Comparison of ENCODE assay signal across 14 cellular contexts in the genomic region with DNA sequence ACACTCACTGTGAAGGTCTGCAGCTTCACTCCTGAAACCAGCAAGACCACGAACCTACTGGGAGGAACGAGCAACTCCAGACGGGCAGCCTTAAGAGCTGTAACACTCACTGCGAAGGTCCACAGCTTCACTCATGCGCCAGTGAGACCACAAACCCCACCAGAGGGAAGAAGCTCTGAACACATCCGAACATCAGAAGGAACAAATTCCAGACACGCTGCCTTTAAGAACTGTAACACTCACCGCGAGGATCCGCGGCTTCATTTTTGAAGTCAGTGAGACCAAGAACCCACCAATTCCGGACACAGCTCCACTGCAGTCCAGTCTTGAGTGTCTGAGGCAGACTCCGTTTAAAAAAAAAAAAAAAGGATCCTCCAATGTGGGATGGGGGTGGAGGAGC.
"Had no signal": no experiment of that assay in that cellular context is flagged by ENCODE, and none has a peak within 500 bp of the region (broad histone marks: within the 10 kb centered on the region; RNA-seq: fewer than 3 reads in every experiment).

No MANE protein-coding gene starts in this region.

- H3K4me3 Mint-ChIP-seq: activated naive CD4-positive, alpha-beta T cell treated with anti-CD3 and anti-CD28 coated beads, Interleukin-2, amount 50 U/mL, for 24 hours; activated T-helper 1 cell treated with anti-CD3 and anti-CD28 coated beads, Interleukin-12 subunit alpha, Interleukin-12 subunit beta, Interleukin-2, Interleukin-4 antibody, amounts not matched to agents 30 ng/mL and 10 ng/mL and 1 ng/mL, durations not matched to agents 14 hours and 24 hours and 36 hours had no signal

- H3K9me3 Mint-ChIP-seq: activated naive CD4-positive, alpha-beta T cell treated with anti-CD3 and anti-CD28 coated beads, Interleukin-2, amount 50 U/mL, for 24 hours; activated T-helper 1 cell treated with anti-CD3 and anti-CD28 coated beads, Interleukin-12 subunit alpha, Interleukin-12 subunit beta, Interleukin-2, Interleukin-4 antibody, amounts not matched to agents 30 ng/mL and 10 ng/mL and 1 ng/mL, durations not matched to agents 14 hours and 24 hours and 36 hours; memory B cell; T-cell had no signal

- H3K27me3 Mint-ChIP-seq: activated naive CD4-positive, alpha-beta T cell treated with anti-CD3 and anti-CD28 coated beads, Interleukin-2, amount 50 U/mL, for 24 hours; memory B cell; T-cell had no signal

- H3K9me3 ChIP-seq: adrenal gland, ascending aorta, esophagus muscularis mucosa, gastrocnemius medialis, thoracic aorta, upper lobe of right lung had no signal

- H3K4me1 ChIP-seq: ascending aorta had no signal

- H3K4me3 ChIP-seq: adrenal gland, esophagus muscularis mucosa, gastrocnemius medialis, skin epidermis, upper lobe of right lung had no signal

- H3K36me3 ChIP-seq: adrenal gland, ascending aorta, brain microvascular endothelial cell, esophagus muscularis mucosa, gastrocnemius medialis, thoracic aorta, upper lobe of right lung, WERI-Rb-1 had no signal

- H3K27me3 ChIP-seq: adrenal gland, ascending aorta, brain microvascular endothelial cell, esophagus muscularis mucosa, gastrocnemius medialis, upper lobe of right lung had no signal

- DNase-seq: occipital lobe had no signal

- H3K27ac ChIP-seq: adrenal gland, ascending aorta, brain microvascular endothelial cell, esophagus muscularis mucosa, gastrocnemius medialis, skin epidermis, thoracic aorta, upper lobe of right lung, WERI-Rb-1 had no signal

- H3K36me3 Mint-ChIP-seq: activated naive CD4-positive, alpha-beta T cell treated with anti-CD3 and anti-CD28 coated beads, Interleukin-2, amount 50 U/mL, for 24 hours; memory B cell; T-cell had no signal

- H3K27ac Mint-ChIP-seq: activated naive CD4-positive, alpha-beta T cell treated with anti-CD3 and anti-CD28 coated beads, Interleukin-2, amount 50 U/mL, for 24 hours; activated T-helper 1 cell treated with anti-CD3 and anti-CD28 coated beads, Interleukin-12 subunit alpha, Interleukin-12 subunit beta, Interleukin-2, Interleukin-4 antibody, amounts not matched to agents 30 ng/mL and 10 ng/mL and 1 ng/mL, durations not matched to agents 14 hours and 24 hours and 36 hours; memory B cell; T-cell had no signal
